In the genomic region with DNA sequence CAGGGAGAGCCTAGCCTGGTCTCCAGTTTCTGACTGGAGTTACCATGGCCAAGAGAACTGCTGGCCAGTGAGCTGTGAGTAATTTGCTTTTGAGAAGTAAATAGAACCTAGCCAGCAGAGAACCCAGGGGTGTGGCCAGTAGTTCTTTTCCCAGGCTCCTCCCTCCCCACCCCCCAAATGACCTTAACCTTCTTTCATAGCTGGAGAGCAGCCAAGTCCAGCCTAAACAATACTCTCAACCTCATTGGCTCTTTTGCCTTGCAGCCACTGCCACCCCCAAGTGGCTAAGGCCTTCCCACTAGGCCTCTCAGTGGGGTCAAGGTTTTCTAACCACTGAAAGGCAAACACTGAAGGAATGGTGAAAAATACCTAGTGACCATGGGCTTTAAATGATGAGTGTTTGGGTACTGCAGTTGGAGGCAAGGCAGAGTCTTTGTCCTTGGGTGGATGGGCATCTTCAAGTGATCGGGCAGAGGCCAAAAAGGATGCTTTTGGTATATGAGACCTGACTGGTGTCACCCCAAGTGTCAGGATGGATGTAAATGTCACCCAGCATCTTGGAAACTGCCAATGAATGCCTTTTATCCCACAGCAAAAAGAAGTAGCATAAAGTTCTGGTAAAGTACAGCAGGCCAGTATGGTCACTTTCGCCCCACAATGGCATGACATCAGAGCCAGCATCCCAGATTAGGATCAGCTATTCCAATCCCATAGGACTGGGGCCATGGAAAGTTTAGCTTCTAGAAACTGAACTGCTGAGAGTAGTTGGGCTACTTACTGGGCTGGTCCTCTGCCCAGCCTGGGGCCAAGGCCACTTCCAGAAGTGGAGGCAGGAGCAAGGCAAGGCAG, we compare ENCODE assay signal across 8 cellular contexts. TPM values are rescaled to one million over a fixed set of nuclear protein-coding genes. Genes with fewer than 3 reads are reported as not detected.
A peak's percentile ranks its signal among the peaks of the same experiment; 100 is the strongest.
DNase-seq lines count a peak whose midpoint lies in the region; ATAC-seq lines count a peak whose summit lies in the region.

No MANE protein-coding gene starts in this region.

- H3K9me3 ChIP-seq in effector memory CD4-positive, alpha-beta T cell (ENCODE audit: control insufficient read depth, low read length): no peaks in the 10 kb centered on the region

- CTCF ChIA-PET in activated CD4-positive, alpha-beta memory T cell treated with anti-CD3 and anti-CD28 coated beads, Interleukin-2, amount 10 ng/mL, durations not matched to agents 7 days and 5 days (lab: Charles Lee): interaction anchor here (8.2 kb wide), 1 partner anchor 180 kb away, joined by 221 read pairs; no protein-coding TSS in a partner anchor

- H3K27ac ChIP-seq in angular gyrus (ENCODE audit: low read depth, low read length) (peak overlapping the region; percentile 57), substantia nigra (ENCODE audit: low read depth, low read length, poor library complexity, severe bottlenecking) (peak overlapping the region; percentile 100)
- H3K27ac ChIP-seq in effector memory CD4-positive, alpha-beta T cell (ENCODE audit: insufficient read depth, low read length, poor library complexity, severe bottlenecking): no peak overlapping the region

- peaks cover 40% of the 10 kb centered on the region for H3K4me1 Mint-ChIP-seq in activated CD4-positive, alpha-beta memory T cell treated with anti-CD3 and anti-CD28 coated beads, Interleukin-2, amount 10 ng/mL, durations not matched to agents 7 days and 5 days

- H3K4me1 ChIP-seq in effector memory CD4-positive, alpha-beta T cell (ENCODE audit: control insufficient read depth, insufficient read depth, low read length, poor library complexity, severe bottlenecking): peaks cover 21% of the 10 kb centered on the region

- no peak overlapping the region for H3K27ac Mint-ChIP-seq in activated CD4-positive, alpha-beta memory T cell treated with anti-CD3 and anti-CD28 coated beads, Interleukin-2, amount 10 ng/mL, durations not matched to agents 7 days and 5 days

- peaks cover 36% of the 10 kb centered on the region for H3K36me3 Mint-ChIP-seq in activated CD4-positive, alpha-beta memory T cell treated with anti-CD3 and anti-CD28 coated beads, Interleukin-2, amount 10 ng/mL, durations not matched to agents 7 days and 5 days (ENCODE audit: low read depth)

- no peak overlapping the region for H3K4me3 ChIP-seq in effector memory CD4-positive, alpha-beta T cell (ENCODE audit: insufficient read depth, low read depth, low read length, poor library complexity, severe bottlenecking)

- ATAC-seq in HG03095 (IDR thresholded peaks at IDR 0.05; ENCODE audit: unreplicated experiment): no peak

- DNase-seq in COLO668 (lab: John Stamatoyannopoulos, UW; ENCODE audit: unreplicated experiment) (peak; percentile 76), MV-4-11 (lab: John Stamatoyannopoulos, UW) (peak; percentile 77), kidney glomerular epithelial cell (lab: John Stamatoyannopoulos, UW) (peak; percentile 33), substantia nigra (lab: John Stamatoyannopoulos, UW) (peak in 37 of 49 donors; percentile 11 to 86 (median 58))
- no peak for DNase-seq in effector memory CD4-positive, alpha-beta T cell
- no peak for DNase-seq in activated CD4-positive, alpha-beta memory T cell treated with anti-CD3 and anti-CD28 coated beads, Interleukin-2, amount 10 ng/mL, durations not matched to agents 7 days and 5 days

- H3K9me3 Mint-ChIP-seq in activated CD4-positive, alpha-beta memory T cell treated with anti-CD3 and anti-CD28 coated beads, Interleukin-2, amount 10 ng/mL, durations not matched to agents 7 days and 5 days: no peaks in the 10 kb centered on the region

- H3K36me3 ChIP-seq in effector memory CD4-positive, alpha-beta T cell (ENCODE audit: control insufficient read depth, insufficient read depth, low read length): peaks cover 24% of the 10 kb centered on the region

- POLR2A ChIA-PET in activated CD4-positive, alpha-beta memory T cell treated with anti-CD3 and anti-CD28 coated beads, Interleukin-2, amount 10 ng/mL, durations not matched to agents 7 days and 5 days (lab: Charles Lee): interaction anchor here (0.8 to 9.4 kb wide), 7 partner anchors 8 to 283 kb away, joined by 3 to 516 read pairs (median 4); a partner anchor contains a TSS

- H3K27me3 Mint-ChIP-seq in activated CD4-positive, alpha-beta memory T cell treated with anti-CD3 and anti-CD28 coated beads, Interleukin-2, amount 10 ng/mL, durations not matched to agents 7 days and 5 days: no peaks in the 10 kb centered on the region

- no peak overlapping the region for H3K4me3 Mint-ChIP-seq in activated CD4-positive, alpha-beta memory T cell treated with anti-CD3 and anti-CD28 coated beads, Interleukin-2, amount 10 ng/mL, durations not matched to agents 7 days and 5 days

- no peaks in the 10 kb centered on the region for H3K27me3 ChIP-seq in effector memory CD4-positive, alpha-beta T cell (replicated peaks; ENCODE audit: control insufficient read depth, insufficient read depth, low read length, poor library complexity, severe bottlenecking)

RNA-seq across cellular contexts. Expression of a gene that starts 3.5 kb away (rescaled TPM):
- total RNA-seq in activated CD4-positive, alpha-beta memory T cell treated with anti-CD3 and anti-CD28 coated beads, Interleukin-2, amount 10 ng/mL, durations not matched to agents 7 days and 5 days: 10 to 100 TPM; 16.6 to 16.9 TPM

RNA-seq across cellular contexts. Expression of a gene that starts 42.2 kb away (rescaled TPM):
- 10 to 100 TPM; 73.3 to 76.3 TPM for total RNA-seq in activated CD4-positive, alpha-beta memory T cell treated with anti-CD3 and anti-CD28 coated beads, Interleukin-2, amount 10 ng/mL, durations not matched to agents 7 days and 5 days

Comparison
In these comparisons a context has a peak if more than half of its experiments do, and no peak if none do; other contexts are left out.
1. DNase-seq: peak in COLO668 (single experiment), MV-4-11 (single experiment), kidney glomerular epithelial cell (single experiment) and substantia nigra (37 of 49); none in effector memory CD4-positive, alpha-beta T cell (0 of 3) and activated CD4-positive, alpha-beta memory T cell treated with anti-CD3 and anti-CD28 coated beads, Interleukin-2, amount 10 ng/mL, durations not matched to agents 7 days and 5 days (single experiment).